Comparison of ENCODE assay signal across 1 cellular context in the genomic region with DNA sequence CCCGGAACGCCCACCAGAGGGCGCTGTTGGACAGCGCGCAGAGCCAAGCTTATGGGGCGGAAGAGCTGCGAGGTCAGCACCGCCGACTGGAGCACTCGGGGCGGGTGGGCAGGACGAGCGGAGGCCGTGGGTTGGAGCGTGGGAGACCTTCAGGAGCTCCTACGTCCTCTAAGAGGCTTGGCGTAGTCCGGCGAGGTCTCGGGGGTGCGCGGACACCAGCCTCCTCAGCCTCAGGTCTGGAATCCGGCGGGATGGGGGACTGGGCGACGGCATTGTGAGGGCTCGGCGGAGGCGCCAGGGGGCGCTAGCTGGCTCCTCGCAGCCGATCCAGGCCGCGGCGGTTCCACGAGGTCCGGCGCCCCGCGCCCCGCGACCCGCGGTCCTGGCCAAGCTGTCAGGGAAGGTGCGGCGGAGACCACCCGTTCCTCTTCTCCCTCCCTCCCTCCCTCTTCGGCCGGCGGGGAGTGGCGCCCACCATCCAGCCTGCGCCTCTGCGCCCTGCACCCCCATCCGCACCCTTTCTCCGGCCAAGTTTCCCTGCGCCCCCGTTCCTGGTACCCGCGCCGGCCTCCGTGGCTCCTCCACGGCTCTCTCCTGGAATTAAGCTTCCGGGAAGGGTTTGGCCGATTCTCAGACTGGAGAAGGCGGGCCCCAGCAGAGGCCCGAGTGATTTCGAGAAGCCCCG.
TF ChIP-seq lines count a peak whose summit lies in the region.

No MANE protein-coding gene starts in this region.

TF ChIP-seq in HEK293, 187 proteins besides CTCF, POLR2A, EP300 and RAD21 (continued from another document):
- no peak for TF ChIP-seq ZNF121 (tag by site-specific recombination; IDR thresholded peaks at IDR 0.05)
- TF ChIP-seq ZNF600 (tag by site-specific recombination; IDR thresholded peaks at IDR 0.05) = peak; percentile 84
- TF ChIP-seq ZBTB21 (tag by site-specific recombination; IDR thresholded peaks at IDR 0.05) = no peak
- TF ChIP-seq, protein P1, sequence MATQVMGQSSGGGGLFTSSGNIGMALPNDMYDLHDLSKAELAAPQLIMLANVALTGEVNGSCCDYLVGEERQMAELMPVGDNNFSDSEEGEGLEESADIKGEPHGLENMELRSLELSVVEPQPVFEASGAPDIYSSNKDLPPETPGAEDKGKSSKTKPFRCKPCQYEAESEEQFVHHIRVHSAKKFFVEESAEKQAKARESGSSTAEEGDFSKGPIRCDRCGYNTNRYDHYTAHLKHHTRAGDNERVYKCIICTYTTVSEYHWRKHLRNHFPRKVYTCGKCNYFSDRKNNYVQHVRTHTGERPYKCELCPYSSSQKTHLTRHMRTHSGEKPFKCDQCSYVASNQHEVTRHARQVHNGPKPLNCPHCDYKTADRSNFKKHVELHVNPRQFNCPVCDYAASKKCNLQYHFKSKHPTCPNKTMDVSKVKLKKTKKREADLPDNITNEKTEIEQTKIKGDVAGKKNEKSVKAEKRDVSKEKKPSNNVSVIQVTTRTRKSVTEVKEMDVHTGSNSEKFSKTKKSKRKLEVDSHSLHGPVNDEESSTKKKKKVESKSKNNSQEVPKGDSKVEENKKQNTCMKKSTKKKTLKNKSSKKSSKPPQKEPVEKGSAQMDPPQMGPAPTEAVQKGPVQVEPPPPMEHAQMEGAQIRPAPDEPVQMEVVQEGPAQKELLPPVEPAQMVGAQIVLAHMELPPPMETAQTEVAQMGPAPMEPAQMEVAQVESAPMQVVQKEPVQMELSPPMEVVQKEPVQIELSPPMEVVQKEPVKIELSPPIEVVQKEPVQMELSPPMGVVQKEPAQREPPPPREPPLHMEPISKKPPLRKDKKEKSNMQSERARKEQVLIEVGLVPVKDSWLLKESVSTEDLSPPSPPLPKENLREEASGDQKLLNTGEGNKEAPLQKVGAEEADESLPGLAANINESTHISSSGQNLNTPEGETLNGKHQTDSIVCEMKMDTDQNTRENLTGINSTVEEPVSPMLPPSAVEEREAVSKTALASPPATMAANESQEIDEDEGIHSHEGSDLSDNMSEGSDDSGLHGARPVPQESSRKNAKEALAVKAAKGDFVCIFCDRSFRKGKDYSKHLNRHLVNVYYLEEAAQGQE (tag by site-specific recombination; IDR thresholded peaks at IDR 0.05) = peak; percentile 62
- TF ChIP-seq, protein P2, sequence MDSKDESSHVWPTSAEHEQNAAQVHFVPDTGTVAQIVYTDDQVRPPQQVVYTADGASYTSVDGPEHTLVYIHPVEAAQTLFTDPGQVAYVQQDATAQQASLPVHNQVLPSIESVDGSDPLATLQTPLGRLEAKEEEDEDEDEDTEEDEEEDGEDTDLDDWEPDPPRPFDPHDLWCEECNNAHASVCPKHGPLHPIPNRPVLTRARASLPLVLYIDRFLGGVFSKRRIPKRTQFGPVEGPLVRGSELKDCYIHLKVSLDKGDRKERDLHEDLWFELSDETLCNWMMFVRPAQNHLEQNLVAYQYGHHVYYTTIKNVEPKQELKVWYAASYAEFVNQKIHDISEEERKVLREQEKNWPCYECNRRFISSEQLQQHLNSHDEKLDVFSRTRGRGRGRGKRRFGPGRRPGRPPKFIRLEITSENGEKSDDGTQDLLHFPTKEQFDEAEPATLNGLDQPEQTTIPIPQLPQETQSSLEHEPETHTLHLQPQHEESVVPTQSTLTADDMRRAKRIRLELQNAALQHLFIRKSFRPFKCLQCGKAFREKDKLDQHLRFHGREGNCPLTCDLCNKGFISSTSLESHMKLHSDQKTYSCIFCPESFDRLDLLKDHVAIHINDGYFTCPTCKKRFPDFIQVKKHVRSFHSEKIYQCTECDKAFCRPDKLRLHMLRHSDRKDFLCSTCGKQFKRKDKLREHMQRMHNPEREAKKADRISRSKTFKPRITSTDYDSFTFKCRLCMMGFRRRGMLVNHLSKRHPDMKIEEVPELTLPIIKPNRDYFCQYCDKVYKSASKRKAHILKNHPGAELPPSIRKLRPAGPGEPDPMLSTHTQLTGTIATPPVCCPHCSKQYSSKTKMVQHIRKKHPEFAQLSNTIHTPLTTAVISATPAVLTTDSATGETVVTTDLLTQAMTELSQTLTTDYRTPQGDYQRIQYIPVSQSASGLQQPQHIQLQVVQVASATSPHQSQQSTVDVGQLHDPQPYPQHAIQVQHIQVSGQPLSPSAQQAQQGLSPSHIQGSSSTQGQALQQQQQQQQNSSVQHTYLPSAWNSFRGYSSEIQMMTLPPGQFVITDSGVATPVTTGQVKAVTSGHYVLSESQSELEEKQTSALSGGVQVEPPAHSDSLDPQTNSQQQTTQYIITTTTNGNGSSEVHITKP (tag by site-specific recombination; IDR thresholded peaks at IDR 0.05) = peak; percentile 56
- TF ChIP-seq GFI1B (tag by site-specific recombination; IDR thresholded peaks at IDR 0.05) = no peak
